Comparison of ENCODE assay signal across 12 cellular contexts in the genomic region with DNA sequence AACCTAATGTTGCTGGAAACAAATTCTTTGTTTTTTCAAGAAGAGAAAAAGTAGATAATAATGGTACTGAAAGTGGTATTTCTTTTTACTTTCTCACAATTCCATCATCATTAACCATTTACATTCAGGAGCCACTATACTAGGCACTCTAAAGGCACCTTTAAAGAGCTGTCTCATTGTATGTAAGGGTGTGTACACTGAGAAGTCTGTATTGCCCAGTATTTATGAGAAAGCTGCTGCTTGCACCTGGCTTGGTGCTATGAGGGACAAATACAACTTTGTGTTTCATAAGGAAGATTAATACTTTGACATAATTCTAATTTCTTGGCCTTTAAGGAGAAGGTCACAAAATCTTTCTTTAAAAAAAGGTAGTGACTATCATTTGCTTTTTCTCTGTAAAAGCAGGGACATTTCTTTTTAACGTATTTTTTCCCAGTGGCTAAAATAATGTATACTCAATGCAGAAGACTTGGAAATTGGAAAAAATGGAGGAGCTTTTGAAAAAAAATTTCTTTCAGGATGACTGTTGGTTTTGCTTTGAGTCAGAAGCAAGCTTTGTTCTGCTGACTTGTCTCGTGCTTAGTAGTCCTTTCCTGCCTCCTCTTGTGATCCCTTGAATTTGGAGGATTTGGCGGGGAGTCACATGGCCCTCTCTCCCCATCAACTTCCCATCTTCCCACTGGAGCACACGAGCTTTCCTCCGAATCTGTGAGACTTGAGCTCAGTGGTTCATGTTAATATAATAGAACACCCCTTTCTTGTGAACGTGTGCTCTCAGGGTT. TPM values are rescaled to one million over a fixed set of nuclear protein-coding genes. Genes with fewer than 3 reads are reported as not detected.
DNase-seq lines count a peak whose midpoint lies in the region; ATAC-seq and TF ChIP-seq lines count a peak whose summit lies in the region.
"Had no signal": no experiment of that assay in that cellular context is flagged by ENCODE, and none has a peak within 500 bp of the region (broad histone marks: within the 10 kb centered on the region; RNA-seq: fewer than 3 reads in every experiment).

No MANE protein-coding gene starts in this region.

- H3K27ac ChIP-seq in cardiac muscle cell, result peak overlapping the region; percentile 34
- H3K27ac ChIP-seq in tibial artery, result peak overlapping the region; percentile 83 to 88
- no peak overlapping the region for H3K27ac ChIP-seq in caudate nucleus (ENCODE audit: low read depth, low read length)
- H3K27ac ChIP-seq: BLaER1, VCaP had no signal

- H3K4me3 ChIP-seq in cardiac muscle cell (no peak overlapping the region), tibial artery (no peak overlapping the region)
- H3K4me3 ChIP-seq: BLaER1 had no signal

- H3K4me3 Mint-ChIP-seq in T-helper 17 cell, result peak overlapping the region; percentile 53

- H3K27ac Mint-ChIP-seq in T-helper 17 cell, result peak overlapping the region; percentile 93

- DNase-seq in cardiac muscle cell (ENCODE audit: low read depth in 1 of 2, low spot score in 1 of 2), result no peak
- no peak for DNase-seq in left cardiac atrium
- DNase-seq in T-helper 17 cell, result no peak
- DNase-seq in tibial artery, result no peak
- DNase-seq in caudate nucleus (lab: John Stamatoyannopoulos, UW), result no peak
- DNase-seq: NCI-H82; stimulated activated CD4-positive, alpha-beta T cell treated with anti-CD3 and anti-CD28 coated beads, Interleukin-2, amount 100 ng/mL, for 48 hours had no signal

- H3K36me3 ChIP-seq in cardiac muscle cell (no peaks in the 10 kb centered on the region), tibial artery (no peaks in the 10 kb centered on the region)

- H3K27me3 ChIP-seq in cardiac muscle cell, result no peaks in the 10 kb centered on the region
- H3K27me3 ChIP-seq in tibial artery, result no peaks in the 10 kb centered on the region
- H3K27me3 ChIP-seq: BLaER1 had no signal

- no peaks in the 10 kb centered on the region for H3K27me3 Mint-ChIP-seq in T-helper 17 cell

- ATAC-seq in left cardiac atrium, result no peak
- peak; percentile 64 for ATAC-seq in HG02852 (IDR thresholded peaks at IDR 0.05; ENCODE audit: unreplicated experiment)
- ATAC-seq in T-helper 17 cell, result no peak
- no peak for ATAC-seq in GM21717 (IDR thresholded peaks at IDR 0.05; ENCODE audit: unreplicated experiment)
- no peak for ATAC-seq in HG02588 (IDR thresholded peaks at IDR 0.05; ENCODE audit: unreplicated experiment)

- peaks cover 8% of the 10 kb centered on the region for H3K36me3 Mint-ChIP-seq in T-helper 17 cell (ENCODE audit: low read depth)

- TF ChIP-seq CTCF in cardiac muscle cell (IDR thresholded peaks at IDR 0.05; ENCODE audit: low read depth, low read length) (no peak), tibial artery (IDR thresholded peaks at IDR 0.05) (no peak)

- intact Hi-C loops in left cardiac atrium (cut with DNase I) (no loop called here), tibial artery (cut with DNase I; ENCODE audit: low total_unique reads) (no loop called here)

- H3K9me3 ChIP-seq in cardiac muscle cell (ENCODE audit: low read depth), result no peaks in the 10 kb centered on the region
- H3K9me3 ChIP-seq in T-helper 17 cell (ENCODE audit: control insufficient read depth, low read length, poor library complexity, severe bottlenecking), result no peaks in the 10 kb centered on the region
- H3K9me3 ChIP-seq in tibial artery, result no peaks in the 10 kb centered on the region

- peaks cover 59% of the 10 kb centered on the region for H3K4me1 Mint-ChIP-seq in T-helper 17 cell

- H3K4me1 ChIP-seq in cardiac muscle cell (ENCODE audit: low read depth) (peaks cover 47% of the 10 kb centered on the region), tibial artery (peaks cover 4 to 99% (median 49%) of the 10 kb centered on the region in 4 donors)

RNA-seq across cellular contexts. Expression of gene RASSF3, which starts 50.1 kb away (rescaled TPM):
- total RNA-seq in cardiac muscle cell (16.9 and 23.6 TPM in 2 replicates), left cardiac atrium (100 to 1,000 TPM; 116 to 118 TPM), T-helper 17 cell (100 to 1,000 TPM; 114 to 116 TPM)
- polyA plus RNA-seq in cardiac muscle cell, result 3.5 and 4.8 TPM in 2 replicates
